20 cellular contexts compared by ENCODE assay signal in genomic region chr15:85927936-85928537, GRCh38.
A peak's percentile ranks its signal among the peaks of the same experiment; 100 is the strongest.
DNase-seq lines count a peak whose midpoint lies in the region; ATAC-seq and TF ChIP-seq lines count a peak whose summit lies in the region.
"Had no signal": no experiment of that assay in that cellular context is flagged by ENCODE, and none has a peak within 500 bp of the region (broad histone marks: within the 10 kb centered on the region; RNA-seq: fewer than 3 reads in every experiment).

No MANE protein-coding gene starts in this region.

- POLR2A ChIA-PET in CD8-positive, alpha-beta T cell (lab: Charles Lee) = no interaction called here
- POLR2A ChIA-PET in naive thymus-derived CD4-positive, alpha-beta T cell (lab: Charles Lee) = no interaction called here

- 27% methylated on average over 2 of the region's 2 CpGs for WGBS in right cardiac atrium
- WGBS in suprapubic skin = 40% methylated on average over 2 of the region's 2 CpGs
- 7 to 16% (median 8%) methylated on average over 2 of the region's 2 CpGs for WGBS in spleen, 5 donors

- intact Hi-C loops in CD8-positive, alpha-beta T cell (cut with DNase I, micrococcal nuclease) = no loop called here
- intact Hi-C loops in naive thymus-derived CD4-positive, alpha-beta T cell (cut with micrococcal nuclease) = no loop called here
- intact Hi-C loops in right cardiac atrium (cut with DNase I) (no loop called here), spleen (cut with DNase I; ENCODE audit: low total_unique reads) (no loop called here)

- no peaks in the 10 kb centered on the region for H3K9me3 ChIP-seq in BLaER1 treated with 17β-estradiol and CSF1 and Interleukin-3, amounts not matched to agents 10 nM and 100 nM (replicated peaks in 1 of 11)
- no peaks in the 10 kb centered on the region for H3K9me3 ChIP-seq in CD8-positive, alpha-beta T cell (ENCODE audit: low read length)
- no peaks in the 10 kb centered on the region for H3K9me3 ChIP-seq in naive thymus-derived CD4-positive, alpha-beta T cell (ENCODE audit: control insufficient read depth in 2 of 3, low read length in 3 of 3)
- no peaks in the 10 kb centered on the region for H3K9me3 ChIP-seq in right cardiac atrium (ENCODE audit: control insufficient read depth, low read length)
- H3K9me3 ChIP-seq in suprapubic skin = no peaks in the 10 kb centered on the region
- no peaks in the 10 kb centered on the region for H3K9me3 ChIP-seq in spleen
- H3K9me3 ChIP-seq: MG63, SK-N-SH had no signal

- no peaks in the 10 kb centered on the region for H3K36me3 Mint-ChIP-seq in CD8-positive, alpha-beta T cell
- H3K36me3 Mint-ChIP-seq in T-helper 2 cell treated with Interferon-gamma antibody and Interleukin-4, amounts not matched to agents 5 μg/mL and 100 μg/mL, for 36 hours (ENCODE audit: low read depth) = no peaks in the 10 kb centered on the region
- no peaks in the 10 kb centered on the region for H3K36me3 Mint-ChIP-seq in naive thymus-derived CD4-positive, alpha-beta T cell

- TF ChIP-seq CTCF in CD8-positive, alpha-beta T cell (IDR thresholded peaks at IDR 0.05) = no peak
- no peak for TF ChIP-seq CTCF in suprapubic skin (IDR thresholded peaks at IDR 0.05)
- no peak for TF ChIP-seq CTCF in spleen (IDR thresholded peaks at IDR 0.05 in 8 of 11, conservative IDR thresholded peaks at IDR 0.05 in 3 of 11)

- no peak for TF ChIP-seq EP300 in suprapubic skin (IDR thresholded peaks at IDR 0.05)

- no peak overlapping the region for H3K9ac ChIP-seq in BLaER1 treated with 17β-estradiol and CSF1 and Interleukin-3, amounts not matched to agents 10 nM and 100 nM
- H3K9ac ChIP-seq: SK-N-SH had no signal

- ATAC-seq in CD8-positive, alpha-beta T cell = no peak
- ATAC-seq in naive thymus-derived CD4-positive, alpha-beta T cell = peak; percentile 59
- ATAC-seq in right cardiac atrium = no peak
- ATAC-seq: HCT116 had no signal

- no peaks in the 10 kb centered on the region for H3K9me3 Mint-ChIP-seq in CD8-positive, alpha-beta T cell
- no peaks in the 10 kb centered on the region for H3K9me3 Mint-ChIP-seq in T-helper 2 cell treated with Interferon-gamma antibody and Interleukin-4, amounts not matched to agents 5 μg/mL and 100 μg/mL, for 36 hours
- H3K9me3 Mint-ChIP-seq in naive thymus-derived CD4-positive, alpha-beta T cell = peaks cover 0 to 1% (median 0%) of the 10 kb centered on the region in 11 donors

- no peaks in the 10 kb centered on the region for H3K27me3 ChIP-seq in BLaER1 treated with 17β-estradiol and CSF1 and Interleukin-3, amounts not matched to agents 10 nM and 100 nM
- H3K27me3 ChIP-seq in CD8-positive, alpha-beta T cell (ENCODE audit: insufficient read depth, low read length) = no peaks in the 10 kb centered on the region
- no peaks in the 10 kb centered on the region for H3K27me3 ChIP-seq in naive thymus-derived CD4-positive, alpha-beta T cell (ENCODE audit: control insufficient read depth in 2 of 2, insufficient read depth in 2 of 2, low read length in 2 of 2)
- H3K27me3 ChIP-seq in right cardiac atrium (ENCODE audit: control insufficient read depth, insufficient read depth) (no peaks in the 10 kb centered on the region), suprapubic skin (peaks cover 3% of the 10 kb centered on the region), spleen (replicated peaks in 1 of 7) (peaks cover 0 to 6% (median 0%) of the 10 kb centered on the region in 7 donors)
- H3K27me3 ChIP-seq: MG63 had no signal

- peaks cover 6% of the 10 kb centered on the region for H3K4me1 Mint-ChIP-seq in CD8-positive, alpha-beta T cell (ENCODE audit: low read depth)
- H3K4me1 Mint-ChIP-seq in T-helper 2 cell treated with Interferon-gamma antibody and Interleukin-4, amounts not matched to agents 5 μg/mL and 100 μg/mL, for 36 hours (ENCODE audit: low read depth) = peaks cover 4% of the 10 kb centered on the region
- H3K4me1 Mint-ChIP-seq in naive thymus-derived CD4-positive, alpha-beta T cell = peaks cover 7 to 59% (median 30%) of the 10 kb centered on the region in 7 donors

- no peak for DNase-seq in CD8-positive, alpha-beta T cell
- no peak for DNase-seq in T-helper 2 cell treated with Interferon-gamma antibody and Interleukin-4, amounts not matched to agents 5 μg/mL and 100 μg/mL, for 36 hours (ENCODE audit: low spot score)
- DNase-seq in naive thymus-derived CD4-positive, alpha-beta T cell = peak in 3 of 9 donors; percentile 2 to 34 (median 34)
- DNase-seq in right cardiac atrium (no peak), suprapubic skin (ENCODE audit: low spot score in 2 of 2) (no peak), spleen (no peak)
- no peak for DNase-seq in effector CD8-positive, alpha-beta T cell (lab: John Stamatoyannopoulos, UW)
- DNase-seq: C1 segment of cervical spinal cord, KG1, MG63, NCI-H1105 treated with DMSO at 0.1 percent for 48 hours, NCI-H146, NCI-H1930, NCI-H2107, NCI-H446, NCI-H524 treated with DMSO at 0.1 percent for 48 hours, NCI-H774, SK-N-SH had no signal

- H3K27ac ChIP-seq in BLaER1 treated with 17β-estradiol and CSF1 and Interleukin-3, amounts not matched to agents 10 nM and 100 nM = peak overlapping the region in 2 of 11 experiments; percentile 30 to 41; a peak in 2 of 22 replicates
- no peak overlapping the region for H3K27ac ChIP-seq in CD8-positive, alpha-beta T cell (ENCODE audit: low read depth, low read length)
- no peak overlapping the region for H3K27ac ChIP-seq in naive thymus-derived CD4-positive, alpha-beta T cell (ENCODE audit: low read depth, low read length)
- H3K27ac ChIP-seq in right cardiac atrium (ENCODE audit: low read length) (no peak overlapping the region), suprapubic skin (no peak overlapping the region), spleen (no peak overlapping the region)

- H3K4me2 ChIP-seq in BLaER1 treated with 17β-estradiol and CSF1 and Interleukin-3, amounts not matched to agents 10 nM and 100 nM = peak overlapping the region; percentile 34 to 63 (median 46)
- H3K4me2 ChIP-seq: SK-N-SH had no signal

- TF ChIP-seq POLR2A in suprapubic skin (IDR thresholded peaks at IDR 0.05) = no peak
- TF ChIP-seq POLR2A in spleen (IDR thresholded peaks at IDR 0.05) = no peak

- H3K4me1 ChIP-seq in BLaER1 treated with 17β-estradiol and CSF1 and Interleukin-3, amounts not matched to agents 10 nM and 100 nM = peaks cover 7 to 46% (median 29%) of the 10 kb centered on the region in 10 experiments; a peak in 19 of 20 replicates
- H3K4me1 ChIP-seq in CD8-positive, alpha-beta T cell (ENCODE audit: insufficient read depth, low read length) = peaks cover 5% of the 10 kb centered on the region
- H3K4me1 ChIP-seq in naive thymus-derived CD4-positive, alpha-beta T cell (ENCODE audit: control insufficient read depth in 2 of 2, insufficient read depth in 2 of 2, low read length in 2 of 2) = peaks cover 12 to 26% of the 10 kb centered on the region in 2 donors
- no peaks in the 10 kb centered on the region for H3K4me1 ChIP-seq in right cardiac atrium (ENCODE audit: control insufficient read depth, insufficient read depth, low read length)
- H3K4me1 ChIP-seq in suprapubic skin = no peaks in the 10 kb centered on the region
- peaks cover 0 to 6% (median 0%) of the 10 kb centered on the region in 6 donors for H3K4me1 ChIP-seq in spleen

- H3K27ac Mint-ChIP-seq in CD8-positive, alpha-beta T cell = peak overlapping the region; percentile 47
- H3K27ac Mint-ChIP-seq in T-helper 2 cell treated with Interferon-gamma antibody and Interleukin-4, amounts not matched to agents 5 μg/mL and 100 μg/mL, for 36 hours = peak overlapping the region; percentile 27
- peak overlapping the region in 7 of 9 donors; percentile 65 to 91 (median 71) for H3K27ac Mint-ChIP-seq in naive thymus-derived CD4-positive, alpha-beta T cell

- H3K27me3 Mint-ChIP-seq in CD8-positive, alpha-beta T cell (ENCODE audit: low read depth) = peaks cover 12% of the 10 kb centered on the region
- peaks cover 13% of the 10 kb centered on the region for H3K27me3 Mint-ChIP-seq in T-helper 2 cell treated with Interferon-gamma antibody and Interleukin-4, amounts not matched to agents 5 μg/mL and 100 μg/mL, for 36 hours (ENCODE audit: low read depth)
- peaks cover 0 to 21% (median 4%) of the 10 kb centered on the region in 5 donors for H3K27me3 Mint-ChIP-seq in naive thymus-derived CD4-positive, alpha-beta T cell

- CTCF ChIA-PET in CD8-positive, alpha-beta T cell (lab: Charles Lee) = no interaction called here
- CTCF ChIA-PET in naive thymus-derived CD4-positive, alpha-beta T cell (lab: Charles Lee) = no interaction called here

- no peak overlapping the region for H3K4me3 ChIP-seq in BLaER1 treated with 17β-estradiol and CSF1 and Interleukin-3, amounts not matched to agents 10 nM and 100 nM
- H3K4me3 ChIP-seq in CD8-positive, alpha-beta T cell (ENCODE audit: low read depth, low read length) = no peak overlapping the region
- H3K4me3 ChIP-seq in naive thymus-derived CD4-positive, alpha-beta T cell (ENCODE audit: low read length) = no peak overlapping the region
- H3K4me3 ChIP-seq in right cardiac atrium (ENCODE audit: low read length) (no peak overlapping the region), suprapubic skin (no peak overlapping the region), spleen (no peak overlapping the region)
- H3K4me3 ChIP-seq: MG63 had no signal

- H3K36me3 ChIP-seq in BLaER1 treated with 17β-estradiol and CSF1 and Interleukin-3, amounts not matched to agents 10 nM and 100 nM = no peaks in the 10 kb centered on the region
- H3K36me3 ChIP-seq in CD8-positive, alpha-beta T cell (ENCODE audit: insufficient read depth, low read length) = no peaks in the 10 kb centered on the region
- no peaks in the 10 kb centered on the region for H3K36me3 ChIP-seq in naive thymus-derived CD4-positive, alpha-beta T cell (ENCODE audit: control insufficient read depth in 2 of 3, insufficient read depth in 3 of 3, low read length in 3 of 3)
- H3K36me3 ChIP-seq in suprapubic skin (no peaks in the 10 kb centered on the region), spleen (no peaks in the 10 kb centered on the region)
- H3K36me3 ChIP-seq: MG63 had no signal

- no peak overlapping the region for H3K4me3 Mint-ChIP-seq in CD8-positive, alpha-beta T cell
- no peak overlapping the region for H3K4me3 Mint-ChIP-seq in T-helper 2 cell treated with Interferon-gamma antibody and Interleukin-4, amounts not matched to agents 5 μg/mL and 100 μg/mL, for 36 hours
- H3K4me3 Mint-ChIP-seq in naive thymus-derived CD4-positive, alpha-beta T cell = peak overlapping the region in 7 of 10 donors; percentile 13 to 66 (median 51)

- H4K20me1 ChIP-seq in BLaER1 treated with 17β-estradiol and CSF1 and Interleukin-3, amounts not matched to agents 10 nM and 100 nM = no peaks in the 10 kb centered on the region

Comparison
In these comparisons a context has a peak if more than half of its experiments do, and no peak if none do; other contexts are left out.
1. H3K4me3 Mint-ChIP-seq: peak in naive thymus-derived CD4-positive, alpha-beta T cell (7 of 10); none in CD8-positive, alpha-beta T cell (single experiment) and T-helper 2 cell treated with Interferon-gamma antibody and Interleukin-4, amounts not matched to agents 5 μg/mL and 100 μg/mL, for 36 hours (single experiment).
2. Peak in every context shown above with its lines, with median percentiles within 50 percentile points of each other: H3K27ac Mint-ChIP-seq.